8 cellular contexts compared by ENCODE assay signal in genomic region chr3:119352235-119352634, GRCh38. TPM values are rescaled to one million over a fixed set of nuclear protein-coding genes. Genes with fewer than 3 reads are reported as not detected.
DNase-seq lines count a peak whose midpoint lies in the region; ATAC-seq lines count a peak whose summit lies in the region.

No MANE protein-coding gene starts in this region.

- H3K27ac Mint-ChIP-seq in natural killer cell treated with Interleukin-12 subunit alpha and Interleukin-12 subunit beta and Interleukin-15 and Interleukin-18, amount 100 ng/mL, for 72 hours: peak overlapping the region; percentile 56 to 76

- no peaks in the 10 kb centered on the region for H3K36me3 Mint-ChIP-seq in natural killer cell treated with Interleukin-12 subunit alpha and Interleukin-12 subunit beta and Interleukin-15 and Interleukin-18, amount 100 ng/mL, for 72 hours

- H3K9me3 Mint-ChIP-seq in natural killer cell treated with Interleukin-12 subunit alpha and Interleukin-12 subunit beta and Interleukin-15 and Interleukin-18, amount 100 ng/mL, for 72 hours: no peaks in the 10 kb centered on the region

- ATAC-seq in GM21576 (IDR thresholded peaks at IDR 0.05; ENCODE audit: unreplicated experiment): peak; percentile 97
- peak; percentile 93 to 95 for ATAC-seq in natural killer cell treated with Interleukin-12 subunit alpha and Interleukin-12 subunit beta and Interleukin-15 and Interleukin-18, amount 100 ng/mL, for 72 hours

- peaks cover 29 to 34% of the 10 kb centered on the region in 2 donors for H3K4me1 Mint-ChIP-seq in natural killer cell treated with Interleukin-12 subunit alpha and Interleukin-12 subunit beta and Interleukin-15 and Interleukin-18, amount 100 ng/mL, for 72 hours (ENCODE audit: low read depth in 2 of 2)

- H3K27me3 Mint-ChIP-seq in natural killer cell treated with Interleukin-12 subunit alpha and Interleukin-12 subunit beta and Interleukin-15 and Interleukin-18, amount 100 ng/mL, for 72 hours: no peaks in the 10 kb centered on the region

- peak; percentile 13 for DNase-seq in ELR (ENCODE audit: low read depth)
- peak; percentile 9 for DNase-seq in M059J (ENCODE audit: low read depth)
- DNase-seq in activated gamma-delta T cell treated with anti-CD3 and anti-CD28 coated beads, Interleukin-2, amount 50 U/mL, for 16 hours (ENCODE audit: low read depth): peak; percentile 12
- peak; percentile 72 for DNase-seq in natural killer cell treated with Interleukin-12 subunit alpha and Interleukin-12 subunit beta and Interleukin-15 and Interleukin-18, amount 100 ng/mL, for 72 hours (ENCODE audit: low spot score)
- DNase-seq in globus pallidus (ENCODE audit: low spot score): no peak
- no peak for DNase-seq in DMS53 (lab: John Stamatoyannopoulos, UW)
- DNase-seq in NCI-H510A treated with DMSO at 0.1 percent for 48 hours (lab: John Stamatoyannopoulos, UW): no peak

- peak overlapping the region; percentile 58 for H3K4me3 Mint-ChIP-seq in natural killer cell treated with Interleukin-12 subunit alpha and Interleukin-12 subunit beta and Interleukin-15 and Interleukin-18, amount 100 ng/mL, for 72 hours

RNA-seq across cellular contexts. Expression of gene ARHGAP31, which starts 58.1 kb away (rescaled TPM):
- 7.8 and 10.5 TPM in 2 replicates for total RNA-seq in M059J (2014; rRNA removed; shearing (Covaris generic))
- total RNA-seq in natural killer cell treated with Interleukin-12 subunit alpha and Interleukin-12 subunit beta and Interleukin-15 and Interleukin-18, amount 100 ng/mL, for 72 hours: 10 to 100 TPM; 22.5 to 64.6 TPM

Comparison
In these comparisons a context has a peak if more than half of its experiments do, and no peak if none do; other contexts are left out.
1. DNase-seq: peak in ELR (single experiment), M059J (single experiment), activated gamma-delta T cell treated with anti-CD3 and anti-CD28 coated beads, Interleukin-2, amount 50 U/mL, for 16 hours (single experiment) and natural killer cell treated with Interleukin-12 subunit alpha and Interleukin-12 subunit beta and Interleukin-15 and Interleukin-18, amount 100 ng/mL, for 72 hours (single experiment); none in globus pallidus (single experiment), DMS53 (single experiment) and NCI-H510A treated with DMSO at 0.1 percent for 48 hours (single experiment).